In the genomic region with DNA sequence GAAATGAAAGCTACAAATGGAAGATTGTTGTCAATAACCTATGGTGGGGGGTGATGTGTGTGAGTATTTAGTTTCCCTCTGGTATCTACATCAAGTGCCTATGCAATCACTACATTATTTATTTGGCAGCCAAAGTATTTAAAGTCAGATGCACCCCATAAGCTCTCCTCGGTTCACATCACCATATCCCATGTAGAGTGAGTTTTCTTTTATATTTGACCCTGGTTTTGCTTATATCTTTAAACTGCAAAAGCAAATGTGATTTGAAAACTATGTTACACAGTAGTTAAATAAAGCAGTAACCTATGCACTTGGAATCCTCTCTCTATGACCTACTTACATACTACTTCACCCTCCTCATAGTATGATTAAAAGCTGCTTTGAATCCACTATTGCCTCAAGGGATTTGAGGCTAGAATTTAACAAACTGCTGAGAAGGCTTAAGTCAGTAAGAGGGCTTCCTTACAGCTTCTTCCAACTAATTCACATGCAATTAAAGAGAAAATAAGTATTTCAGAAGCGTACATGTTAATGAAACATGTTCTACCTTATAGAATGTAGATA, we compare ENCODE assay signal across 21 cellular contexts. TPM values are rescaled to one million over a fixed set of nuclear protein-coding genes. Genes with fewer than 3 reads are reported as not detected.
DNase-seq lines count a peak whose midpoint lies in the region; ATAC-seq and TF ChIP-seq lines count a peak whose summit lies in the region.
"Had no signal": no experiment of that assay in that cellular context is flagged by ENCODE, and none has a peak within 500 bp of the region (broad histone marks: within the 10 kb centered on the region; RNA-seq: fewer than 3 reads in every experiment).

No MANE protein-coding gene starts in this region.

- peaks cover 36% of the 10 kb centered on the region for H3K4me1 ChIP-seq in GM23338 (ENCODE audit: insufficient read depth)
- H3K4me1 ChIP-seq in mesenchymal stem cell (ENCODE audit: control insufficient read depth, insufficient read depth, low read depth, low read length) = peaks cover 1% of the 10 kb centered on the region
- H3K4me1 ChIP-seq in suprapubic skin = peaks cover 40% of the 10 kb centered on the region
- H3K4me1 ChIP-seq: Caco-2 had no signal

- H3K27me3 Mint-ChIP-seq in GM23338 (ENCODE audit: insufficient read depth, low read depth, poor library complexity) (peaks cover 12% of the 10 kb centered on the region), Calu3 (ENCODE audit: unreplicated experiment) (peaks cover 16% of the 10 kb centered on the region)

- H3K4me3 ChIP-seq in GM23338 = no peak overlapping the region
- no peak overlapping the region for H3K4me3 ChIP-seq in mesenchymal stem cell (ENCODE audit: insufficient read depth in 1 of 2, low read depth in 1 of 2, low read length in 2 of 2)
- no peak overlapping the region for H3K4me3 ChIP-seq in suprapubic skin

- H3K27ac Mint-ChIP-seq in GM23338 (no peak overlapping the region), Calu3 (ENCODE audit: unreplicated experiment) (no peak overlapping the region)
- H3K27ac Mint-ChIP-seq: activated CD4-positive, alpha-beta memory T cell treated with anti-CD3 and anti-CD28 coated beads, Interleukin-2, amount 10 ng/mL, durations not matched to agents 7 days and 5 days; activated naive CD4-positive, alpha-beta T cell treated with anti-CD3 and anti-CD28 coated beads, Interleukin-2, amount 50 U/mL, for 24 hours; activated T-cell treated with anti-CD3 and anti-CD28 coated beads, Interleukin-2, amount 50 U/mL, for 24 hours; dendritic cell treated with granulocyte-macrophage colony-stimulating factor and Interleukin-4, amounts not matched to agents 40 ng/mL and 50 ng/mL, for 4 days; memory B cell; stimulated activated naive CD8-positive, alpha-beta T cell treated with anti-CD3 and anti-CD28 coated beads, Interleukin-15, Interleukin-2, amounts not matched to agents 100 ng/mL and 50 ng/mL, for 24 hours; T-helper 1 cell treated with Interleukin-12 subunit alpha and Interleukin-12 subunit beta and Interleukin-4 antibody, amounts not matched to agents 30 μg/mL and 1 μg/mL, for 36 hours had no signal

- no peak overlapping the region for H3K4me3 Mint-ChIP-seq in GM23338
- no peak overlapping the region for H3K4me3 Mint-ChIP-seq in Calu3 (ENCODE audit: low read depth, unreplicated experiment)
- H3K4me3 Mint-ChIP-seq: activated CD4-positive, alpha-beta memory T cell treated with anti-CD3 and anti-CD28 coated beads, Interleukin-2, amount 10 ng/mL, durations not matched to agents 7 days and 5 days; activated naive CD4-positive, alpha-beta T cell treated with anti-CD3 and anti-CD28 coated beads, Interleukin-2, amount 50 U/mL, for 24 hours; activated T-cell treated with anti-CD3 and anti-CD28 coated beads, Interleukin-2, amount 50 U/mL, for 24 hours; dendritic cell treated with granulocyte-macrophage colony-stimulating factor and Interleukin-4, amounts not matched to agents 40 ng/mL and 50 ng/mL, for 4 days; memory B cell; stimulated activated naive CD8-positive, alpha-beta T cell treated with anti-CD3 and anti-CD28 coated beads, Interleukin-15, Interleukin-2, amounts not matched to agents 100 ng/mL and 50 ng/mL, for 24 hours; T-helper 1 cell treated with Interleukin-12 subunit alpha and Interleukin-12 subunit beta and Interleukin-4 antibody, amounts not matched to agents 30 μg/mL and 1 μg/mL, for 36 hours had no signal

- no peak overlapping the region for H4K91ac ChIP-seq in mesenchymal stem cell (ENCODE audit: low read length)

- BruUV-seq in Calu3 (replicated peaks; lab: Mats Ljungman, UMichigan) = no TSS peak

- DNase-seq in GM23338 (ENCODE audit: low spot score) (no peak), cerebellar cortex (ENCODE audit: low spot score) (peak; percentile 52), mesenchymal stem cell (no peak), suprapubic skin (ENCODE audit: low spot score in 2 of 2) (no peak), Calu3 (no peak), NCI-H226 (no peak)
- DNase-seq in activated naive CD4-positive, alpha-beta T cell treated with anti-CD3 and anti-CD28 coated beads, Interleukin-2, amount 50 U/mL, for 16 hours = no peak
- DNase-seq: activated CD4-positive, alpha-beta memory T cell treated with anti-CD3 and anti-CD28 coated beads, Interleukin-2, amount 10 ng/mL, durations not matched to agents 7 days and 5 days; activated T-cell treated with anti-CD3 and anti-CD28 coated beads, Interleukin-2, amount 50 U/mL, for 24 hours; Caco-2; glutamatergic neuron; HCEC 1CT; NCI-H2081; NCI-H510A treated with DMSO at 0.1 percent for 48 hours; SHP77; WERI-Rb-1 had no signal

- no peak overlapping the region for H2BK12ac ChIP-seq in mesenchymal stem cell (ENCODE audit: low read length in 2 of 2)

- H3K27me3 ChIP-seq in GM23338 (ENCODE audit: insufficient read depth) (peaks cover 34% of the 10 kb centered on the region), mesenchymal stem cell (ENCODE audit: control insufficient read depth in 1 of 2, insufficient read depth in 1 of 2, low read length in 2 of 2) (no peaks in the 10 kb centered on the region), suprapubic skin (peaks cover 11% of the 10 kb centered on the region)

- no peak for TF ChIP-seq POLR2A in suprapubic skin (IDR thresholded peaks at IDR 0.05)

- no peak overlapping the region for H3K18ac ChIP-seq in mesenchymal stem cell (ENCODE audit: low read depth in 1 of 2, low read length in 2 of 2)

- no peaks in the 10 kb centered on the region for H3K79me1 ChIP-seq in mesenchymal stem cell (replicated peaks; ENCODE audit: low read length, poor library complexity, severe bottlenecking)

- no peak overlapping the region for H2BK15ac ChIP-seq in mesenchymal stem cell (ENCODE audit: low read depth, poor library complexity, severe bottlenecking)

- H3K36me3 ChIP-seq in GM23338 (ENCODE audit: insufficient read depth) (no peaks in the 10 kb centered on the region), mesenchymal stem cell (ENCODE audit: control insufficient read depth in 1 of 2, insufficient read depth in 2 of 2, low read depth in 1 of 2, low read length in 2 of 2) (no peaks in the 10 kb centered on the region), suprapubic skin (no peaks in the 10 kb centered on the region)
- H3K36me3 ChIP-seq: WERI-Rb-1 had no signal

- CTCF ChIA-PET in Calu3 (lab: Charles Lee) = interaction anchor here (0.9 kb wide), 1 partner anchor 9 kb away, joined by 4 read pairs; no protein-coding TSS in a partner anchor

- no peak overlapping the region for H2AK5ac ChIP-seq in mesenchymal stem cell (ENCODE audit: low read length, severe bottlenecking)

- intact Hi-C loops in Calu3 (cut with micrococcal nuclease; ENCODE audit: unreplicated experiment) = no loop called here

- no peaks in the 10 kb centered on the region for H3K9me3 Mint-ChIP-seq in GM23338
- H3K9me3 Mint-ChIP-seq in Calu3 (ENCODE audit: low read depth, unreplicated experiment) = peaks cover 8% of the 10 kb centered on the region
- H3K9me3 Mint-ChIP-seq: activated CD4-positive, alpha-beta memory T cell treated with anti-CD3 and anti-CD28 coated beads, Interleukin-2, amount 10 ng/mL, durations not matched to agents 7 days and 5 days; activated naive CD4-positive, alpha-beta T cell treated with anti-CD3 and anti-CD28 coated beads, Interleukin-2, amount 50 U/mL, for 24 hours; activated T-cell treated with anti-CD3 and anti-CD28 coated beads, Interleukin-2, amount 50 U/mL, for 24 hours; dendritic cell treated with granulocyte-macrophage colony-stimulating factor and Interleukin-4, amounts not matched to agents 40 ng/mL and 50 ng/mL, for 4 days; memory B cell; stimulated activated naive CD8-positive, alpha-beta T cell treated with anti-CD3 and anti-CD28 coated beads, Interleukin-15, Interleukin-2, amounts not matched to agents 100 ng/mL and 50 ng/mL, for 24 hours; T-helper 1 cell treated with Interleukin-12 subunit alpha and Interleukin-12 subunit beta and Interleukin-4 antibody, amounts not matched to agents 30 μg/mL and 1 μg/mL, for 36 hours had no signal

- ATAC-seq in GM23338 = no peak

- no peak for TF ChIP-seq EP300 in suprapubic skin (IDR thresholded peaks at IDR 0.05)

- H2BK5ac ChIP-seq in mesenchymal stem cell (ENCODE audit: low read depth, low read length, poor library complexity, severe bottlenecking) = no peak overlapping the region

- H3K4me2 ChIP-seq in GM23338 (0 out of 2 replicates have a peak overlapping the region, but pooled peaks have one; percentile 4), mesenchymal stem cell (ENCODE audit: low read length, poor library complexity, severe bottlenecking) (no peak overlapping the region)

- H3K9me3 ChIP-seq in mesenchymal stem cell (ENCODE audit: control insufficient read depth, low read length) (no peaks in the 10 kb centered on the region), suprapubic skin (no peaks in the 10 kb centered on the region)
- H3K9me3 ChIP-seq: Caco-2 had no signal

- no peaks in the 10 kb centered on the region for H4K20me1 ChIP-seq in GM23338 (replicated peaks; ENCODE audit: insufficient read depth)

- H3K27ac ChIP-seq in GM23338 (ENCODE audit: low read depth) (no peak overlapping the region), mesenchymal stem cell (ENCODE audit: low read length, poor library complexity, severe bottlenecking) (no peak overlapping the region), suprapubic skin (peak overlapping the region; percentile 35)
- H3K27ac ChIP-seq: WERI-Rb-1 had no signal

- H3K36me3 Mint-ChIP-seq in GM23338 (ENCODE audit: low read depth) (no peaks in the 10 kb centered on the region), Calu3 (ENCODE audit: insufficient read depth, unreplicated experiment) (no peaks in the 10 kb centered on the region)
- H3K36me3 Mint-ChIP-seq: activated naive CD4-positive, alpha-beta T cell treated with anti-CD3 and anti-CD28 coated beads, Interleukin-2, amount 50 U/mL, for 24 hours; memory B cell had no signal

- H2AFZ ChIP-seq in GM23338 = no peak overlapping the region
- no peak overlapping the region for H2AFZ ChIP-seq in mesenchymal stem cell (ENCODE audit: low read depth, low read length)

- H3K79me2 ChIP-seq in GM23338 (replicated peaks; ENCODE audit: insufficient read depth) = no peaks in the 10 kb centered on the region; the same call in 1 of the 2 replicates

- TF ChIP-seq CTCF in GM23338 (conservative IDR thresholded peaks at IDR 0.05; ENCODE audit: low read depth in 2 of 2) (no peak), suprapubic skin (IDR thresholded peaks at IDR 0.05) (no peak), Calu3 (IDR thresholded peaks at IDR 0.05; ENCODE audit: unreplicated experiment) (no peak)

- H3F3A ChIP-seq in GM23338 (replicated peaks; ENCODE audit: low read depth) = no peaks in the 10 kb centered on the region

- H3K9ac ChIP-seq in mesenchymal stem cell (ENCODE audit: low read length) = peak overlapping the region; percentile 17

- no peak overlapping the region for H3K23ac ChIP-seq in mesenchymal stem cell (ENCODE audit: low read length in 2 of 2)

- H3K9me2 ChIP-seq in GM23338 (ENCODE audit: insufficient read depth) = no peaks in the 10 kb centered on the region

- WGBS in mesenchymal stem cell = no CpG with 5 or more reads among the region's 2 CpGs
- WGBS in suprapubic skin = 73% methylated on average over 2 of the region's 2 CpGs

- H3K14ac ChIP-seq in mesenchymal stem cell (ENCODE audit: low read length in 2 of 2) = no peak overlapping the region

- no peak overlapping the region for H3K4ac ChIP-seq in mesenchymal stem cell (ENCODE audit: low read depth in 1 of 2, low read length in 2 of 2)

- H4K8ac ChIP-seq in mesenchymal stem cell (ENCODE audit: low read length) = no peak overlapping the region

- H3K4me1 Mint-ChIP-seq in GM23338 (peaks cover 47% of the 10 kb centered on the region), Calu3 (ENCODE audit: low read depth, unreplicated experiment) (no peaks in the 10 kb centered on the region)

- H2BK120ac ChIP-seq in mesenchymal stem cell (ENCODE audit: low read depth, low read length) = no peak overlapping the region

RNA-seq across cellular contexts. Expression of a gene that starts 2.2 kb away (rescaled TPM):
- total RNA-seq in GM23338 (2014; rRNA removed; shearing (Covaris generic)) = 22.5 and 22.9 TPM in 2 replicates
- 16.0 and 18.1 TPM in 2 replicates for polyA plus RNA-seq in GM23338 (2016; fragmentation: Nextera tagmentation; extraction: Ambion mirVana)
- polyA plus RNA-seq in mesenchymal stem cell (2013, experiment 1 of 2) = 8.8 TPM
- 8.9 TPM for polyA plus RNA-seq in mesenchymal stem cell (2013, experiment 2 of 2)
- total RNA-seq in suprapubic skin (10 to 100 TPM in 3 of 4 donors, 1 to 10 TPM in 1; 8.7 to 28.6 (median 22.9) TPM), Calu3 (2022) (not detected in 2 replicates)
